ENCODE assay signal across 18 cellular contexts in the genomic region with DNA sequence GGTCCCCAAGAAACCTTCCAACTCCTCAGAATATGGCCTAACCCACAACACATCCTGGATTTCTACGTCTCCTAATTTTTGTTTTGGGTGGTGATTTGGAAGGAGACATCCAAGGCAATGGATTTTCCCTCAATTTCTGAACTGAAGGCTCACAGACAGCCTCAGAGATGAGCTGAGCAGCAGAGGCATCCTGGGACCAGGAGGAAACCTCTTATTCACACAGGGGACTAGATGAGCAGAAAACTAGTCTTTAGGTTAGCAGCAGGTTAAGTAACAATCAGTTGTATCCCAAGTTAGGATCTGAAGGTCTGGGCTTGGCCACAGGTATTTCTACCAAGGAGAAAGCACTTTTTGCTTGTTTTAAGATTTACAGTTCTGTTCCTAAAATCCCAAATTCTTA.
"Had no signal": no experiment of that assay in that cellular context is flagged by ENCODE, and none has a peak within 500 bp of the region (broad histone marks: within the 10 kb centered on the region; RNA-seq: fewer than 3 reads in every experiment).

No MANE protein-coding gene starts in this region.

- FAIRE-seq: urothelium cell line had no signal

- H3K4me1 Mint-ChIP-seq: activated naive CD8-positive, alpha-beta T cell treated with anti-CD3 and anti-CD28 coated beads, Interleukin-2, amount 10 ng/mL, durations not matched to agents 7 days and 5 days; memory B cell had no signal

- H3K4me1 ChIP-seq: testis had no signal

- H3K9me3 ChIP-seq: left lung, neutrophil, testis had no signal

- H3K27me3 ChIP-seq: left lung, neutrophil, testis had no signal

- H3K27ac ChIP-seq: left lung, neutrophil, testis had no signal

- H3K4me3 ChIP-seq: left lung, testis had no signal

- H3K4me3 Mint-ChIP-seq: activated naive CD8-positive, alpha-beta T cell treated with anti-CD3 and anti-CD28 coated beads, Interleukin-2, amount 10 ng/mL, durations not matched to agents 7 days and 5 days; effector memory CD8-positive, alpha-beta T cell; memory B cell; natural killer cell had no signal

- ATAC-seq: effector memory CD8-positive, alpha-beta T cell; natural killer cell; stimulated activated naive CD8-positive, alpha-beta T cell treated with anti-CD3 and anti-CD28 coated beads, Interleukin-15, Interleukin-2, amounts not matched to agents 100 U/mL and 50 U/mL, for 24 hours had no signal

- H3K27ac Mint-ChIP-seq: activated naive CD8-positive, alpha-beta T cell treated with anti-CD3 and anti-CD28 coated beads, Interleukin-2, amount 10 ng/mL, durations not matched to agents 7 days and 5 days; effector memory CD8-positive, alpha-beta T cell; memory B cell had no signal

- H3K9me3 Mint-ChIP-seq: activated naive CD8-positive, alpha-beta T cell treated with anti-CD3 and anti-CD28 coated beads, Interleukin-2, amount 10 ng/mL, durations not matched to agents 7 days and 5 days; effector memory CD8-positive, alpha-beta T cell; memory B cell; natural killer cell had no signal

- DNase-seq: activated CD4-positive, alpha-beta T cell treated with anti-CD3 and anti-CD28 coated beads, Interleukin-2, amount 50 U/mL, for 4 hours; activated CD4-positive, CD25-positive, alpha-beta regulatory T cell treated with anti-CD3 and anti-CD28 coated beads, Interleukin-2, amount 50 U/mL, for 72 hours; activated naive CD4-positive, alpha-beta T cell; activated naive CD8-positive, alpha-beta T cell treated with anti-CD3 and anti-CD28 coated beads, Interleukin-2, amount 10 ng/mL, durations not matched to agents 7 days and 5 days; activated T-cell treated with anti-CD3 and anti-CD28 coated beads for 4 hours; dermis blood vessel endothelial cell; effector memory CD8-positive, alpha-beta T cell; left lung; natural killer cell; retina; stimulated activated CD4-positive, alpha-beta T cell treated with anti-CD3 and anti-CD28 coated beads, Interleukin-15, amount 100 ng/mL, for 24 hours; stimulated activated CD4-positive, alpha-beta T cell treated with anti-CD3 and anti-CD28 coated beads, Interleukin-4, amount 100 ng/mL, for 24 hours; stimulated activated naive CD8-positive, alpha-beta T cell treated with anti-CD3 and anti-CD28 coated beads, Interleukin-15, Interleukin-2, amounts not matched to agents 100 U/mL and 50 U/mL, for 24 hours; T1000; testis had no signal
